24 cellular contexts compared by ENCODE assay signal in the genomic region with DNA sequence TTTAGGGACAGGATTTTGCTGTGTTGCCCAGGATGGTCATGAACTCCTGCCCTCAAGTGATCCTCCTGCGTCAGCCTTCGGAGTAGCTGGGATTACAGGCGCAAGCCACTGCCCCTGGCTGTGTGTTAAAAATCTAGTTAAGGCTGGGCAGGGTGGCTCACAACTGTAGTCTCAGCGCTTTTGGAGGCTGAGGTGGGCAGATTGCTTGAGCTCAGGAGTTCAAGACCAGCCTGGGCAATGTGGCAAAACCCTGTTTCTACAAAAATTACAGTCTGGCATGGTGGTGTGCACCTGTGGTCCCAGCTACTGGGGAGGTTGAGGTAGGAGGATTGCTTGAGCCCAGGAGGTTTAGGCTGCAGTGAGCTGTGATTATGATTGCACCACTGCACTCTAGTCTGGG. TPM values are rescaled to one million over a fixed set of nuclear protein-coding genes. Genes with fewer than 3 reads are reported as not detected.
A peak's percentile ranks its signal among the peaks of the same experiment; 100 is the strongest.
DNase-seq lines count a peak whose midpoint lies in the region; ATAC-seq, FAIRE-seq and TF ChIP-seq lines count a peak whose summit lies in the region.
"Had no signal": no experiment of that assay in that cellular context is flagged by ENCODE, and none has a peak within 500 bp of the region (broad histone marks: within the 10 kb centered on the region; RNA-seq: fewer than 3 reads in every experiment).

No MANE protein-coding gene starts in this region.

- H3K27me3 Mint-ChIP-seq in activated CD8-positive, alpha-beta T cell treated with anti-CD3 and anti-CD28 coated beads, Interleukin-2, amount 10 ng/mL, durations not matched to agents 7 days and 5 days (ENCODE audit: low read depth) = no peaks in the 10 kb centered on the region
- no peaks in the 10 kb centered on the region for H3K27me3 Mint-ChIP-seq in activated CD8-positive, alpha-beta T cell treated with anti-CD3 and anti-CD28 coated beads for 36 hours
- H3K27me3 Mint-ChIP-seq: CD4-positive, CD25-positive, alpha-beta regulatory T cell had no signal

- no peak overlapping the region for H3K4me3 Mint-ChIP-seq in activated CD8-positive, alpha-beta T cell treated with anti-CD3 and anti-CD28 coated beads, Interleukin-2, amount 10 ng/mL, durations not matched to agents 7 days and 5 days
- no peak overlapping the region for H3K4me3 Mint-ChIP-seq in activated CD8-positive, alpha-beta T cell treated with anti-CD3 and anti-CD28 coated beads for 36 hours
- H3K4me3 Mint-ChIP-seq in stimulated activated effector memory CD8-positive, alpha-beta T cell treated with anti-CD3 and anti-CD28 coated beads, Interleukin-12 subunit alpha, Interleukin-12 subunit beta, amount 100 ng/mL, for 72 hours = no peak overlapping the region
- H3K4me3 Mint-ChIP-seq: CD14-positive monocyte; CD8-positive, alpha-beta T cell had no signal

- peaks cover 58% of the 10 kb centered on the region for H3K36me3 Mint-ChIP-seq in activated CD8-positive, alpha-beta T cell treated with anti-CD3 and anti-CD28 coated beads, Interleukin-2, amount 10 ng/mL, durations not matched to agents 7 days and 5 days (ENCODE audit: low read depth)
- peaks cover 57% of the 10 kb centered on the region for H3K36me3 Mint-ChIP-seq in activated CD8-positive, alpha-beta T cell treated with anti-CD3 and anti-CD28 coated beads for 36 hours (ENCODE audit: low read depth)
- H3K36me3 Mint-ChIP-seq in stimulated activated effector memory CD8-positive, alpha-beta T cell treated with anti-CD3 and anti-CD28 coated beads, Interleukin-12 subunit alpha, Interleukin-12 subunit beta, amount 100 ng/mL, for 72 hours = peaks cover 93% of the 10 kb centered on the region

- H3K27ac Mint-ChIP-seq in activated CD8-positive, alpha-beta T cell treated with anti-CD3 and anti-CD28 coated beads, Interleukin-2, amount 10 ng/mL, durations not matched to agents 7 days and 5 days = peak overlapping the region; percentile 25
- H3K27ac Mint-ChIP-seq in activated CD8-positive, alpha-beta T cell treated with anti-CD3 and anti-CD28 coated beads for 36 hours = no peak overlapping the region
- H3K27ac Mint-ChIP-seq in stimulated activated effector memory CD8-positive, alpha-beta T cell treated with anti-CD3 and anti-CD28 coated beads, Interleukin-12 subunit alpha, Interleukin-12 subunit beta, amount 100 ng/mL, for 72 hours = peak overlapping the region; percentile 78

- H3K27ac ChIP-seq in 22Rv1 (peak overlapping the region; percentile 9; the same call in 1 of the 2 replicates), RWPE1 (peak overlapping the region; percentile 61)
- H3K27ac ChIP-seq: BLaER1 had no signal

- POLR2A ChIA-PET in activated CD8-positive, alpha-beta T cell treated with anti-CD3 and anti-CD28 coated beads, Interleukin-2, amount 10 ng/mL, durations not matched to agents 7 days and 5 days (lab: Charles Lee) = no interaction called here
- POLR2A ChIA-PET in activated CD8-positive, alpha-beta T cell treated with anti-CD3 and anti-CD28 coated beads for 36 hours (lab: Charles Lee) = interaction anchor here (1.0 to 1.4 kb wide), 2 partner anchors 35 to 39 kb away, joined by 3 to 4 read pairs; no protein-coding TSS in a partner anchor
- POLR2A ChIA-PET in RWPE1 (lab: Yijun Ruan, JAX; ENCODE audit: low non-redundant PET) = no interaction called here

- ATAC-seq in activated CD8-positive, alpha-beta T cell treated with anti-CD3 and anti-CD28 coated beads, Interleukin-2, amount 10 ng/mL, durations not matched to agents 7 days and 5 days = no peak
- ATAC-seq in activated CD8-positive, alpha-beta T cell treated with anti-CD3 and anti-CD28 coated beads for 36 hours = no peak
- no peak for ATAC-seq in stimulated activated effector memory CD8-positive, alpha-beta T cell treated with anti-CD3 and anti-CD28 coated beads, Interleukin-12 subunit alpha, Interleukin-12 subunit beta, amount 100 ng/mL, for 72 hours
- ATAC-seq: CD8-positive, alpha-beta T cell had no signal

- intact Hi-C loops in activated CD8-positive, alpha-beta T cell treated with anti-CD3 and anti-CD28 coated beads for 36 hours (cut with micrococcal nuclease) = no loop called here

- H3K4me1 Mint-ChIP-seq in activated CD8-positive, alpha-beta T cell treated with anti-CD3 and anti-CD28 coated beads, Interleukin-2, amount 10 ng/mL, durations not matched to agents 7 days and 5 days (ENCODE audit: low read depth) = peaks cover 5% of the 10 kb centered on the region
- peaks cover 7% of the 10 kb centered on the region for H3K4me1 Mint-ChIP-seq in activated CD8-positive, alpha-beta T cell treated with anti-CD3 and anti-CD28 coated beads for 36 hours (ENCODE audit: low read depth)
- peaks cover 9% of the 10 kb centered on the region for H3K4me1 Mint-ChIP-seq in stimulated activated effector memory CD8-positive, alpha-beta T cell treated with anti-CD3 and anti-CD28 coated beads, Interleukin-12 subunit alpha, Interleukin-12 subunit beta, amount 100 ng/mL, for 72 hours
- H3K4me1 Mint-ChIP-seq: CD14-positive monocyte had no signal

- no peaks in the 10 kb centered on the region for H3K9me3 Mint-ChIP-seq in activated CD8-positive, alpha-beta T cell treated with anti-CD3 and anti-CD28 coated beads, Interleukin-2, amount 10 ng/mL, durations not matched to agents 7 days and 5 days (ENCODE audit: insufficient read depth)
- H3K9me3 Mint-ChIP-seq in activated CD8-positive, alpha-beta T cell treated with anti-CD3 and anti-CD28 coated beads for 36 hours = no peaks in the 10 kb centered on the region
- no peaks in the 10 kb centered on the region for H3K9me3 Mint-ChIP-seq in stimulated activated effector memory CD8-positive, alpha-beta T cell treated with anti-CD3 and anti-CD28 coated beads, Interleukin-12 subunit alpha, Interleukin-12 subunit beta, amount 100 ng/mL, for 72 hours
- H3K9me3 Mint-ChIP-seq: CD4-positive, CD25-positive, alpha-beta regulatory T cell; CD8-positive, alpha-beta T cell had no signal

- no peak for DNase-seq in activated CD8-positive, alpha-beta T cell treated with anti-CD3 and anti-CD28 coated beads, Interleukin-2, amount 10 ng/mL, durations not matched to agents 7 days and 5 days
- DNase-seq in activated CD8-positive, alpha-beta T cell treated with anti-CD3 and anti-CD28 coated beads for 36 hours = no peak
- DNase-seq in RWPE1 (ENCODE audit: low spot score) = no peak
- DNase-seq in stimulated activated effector memory CD8-positive, alpha-beta T cell treated with anti-CD3 and anti-CD28 coated beads, Interleukin-12 subunit alpha, Interleukin-12 subunit beta, amount 100 ng/mL, for 72 hours (ENCODE audit: low spot score in 2 of 2) = no peak
- no peak for DNase-seq in HTR-8/SVneo (ENCODE audit: insufficient read length, low spot score)
- DNase-seq in NCI-H2196 (lab: John Stamatoyannopoulos, UW; ENCODE audit: unreplicated experiment) = no peak
- DNase-seq: 8988T; ACHN; BE2C; C1 segment of cervical spinal cord; Caco-2; Calu3; CD4-positive, CD25-positive, alpha-beta regulatory T cell; CD8-positive, alpha-beta T cell; DMS79 treated with DMSO at 0.1 percent for 48 hours; GF-D8 had no signal

- CTCF ChIA-PET in activated CD8-positive, alpha-beta T cell treated with anti-CD3 and anti-CD28 coated beads, Interleukin-2, amount 10 ng/mL, durations not matched to agents 7 days and 5 days (lab: Charles Lee) = interaction anchor here (0.7 to 1.2 kb wide), 2 partner anchors 11 to 48 kb away, joined by 3 read pairs; no protein-coding TSS in a partner anchor
- CTCF ChIA-PET in activated CD8-positive, alpha-beta T cell treated with anti-CD3 and anti-CD28 coated beads for 36 hours (lab: Charles Lee) = interaction anchor here (0.6 kb wide), 1 partner anchor 20 kb away, joined by 3 read pairs; no protein-coding TSS in a partner anchor
- CTCF ChIA-PET in RWPE1 (lab: Yijun Ruan, JAX) = interaction anchor here (0.7 kb wide), 1 partner anchor 21 kb away, joined by 3 read pairs; no protein-coding TSS in a partner anchor

- no peak for TF ChIP-seq CTCF in activated CD8-positive, alpha-beta T cell treated with anti-CD3 and anti-CD28 coated beads for 36 hours (IDR thresholded peaks at IDR 0.05)
- TF ChIP-seq CTCF in 22Rv1 (IDR thresholded peaks at IDR 0.05) (no peak), RWPE1 (conservative IDR thresholded peaks at IDR 0.05; ENCODE audit: low read depth) (no peak)

- FAIRE-seq in HTR-8/SVneo (lab: Jason Lieb, UNC) = no peak
- FAIRE-seq: A204.1, D721Med, G401.6, GM12891, GM19239 had no signal

RNA-seq across cellular contexts. Expression of gene DDIT3, which starts 9.2 kb away (rescaled TPM):
- total RNA-seq in activated CD8-positive, alpha-beta T cell treated with anti-CD3 and anti-CD28 coated beads, Interleukin-2, amount 10 ng/mL, durations not matched to agents 7 days and 5 days = 10 to 100 TPM; 14.9 to 15.0 TPM
- 10 to 100 TPM; 28.0 TPM for total RNA-seq in activated CD8-positive, alpha-beta T cell treated with anti-CD3 and anti-CD28 coated beads for 36 hours

RNA-seq across cellular contexts. Expression of gene MBD6, which starts 11.5 kb away (rescaled TPM):
- total RNA-seq in activated CD8-positive, alpha-beta T cell treated with anti-CD3 and anti-CD28 coated beads, Interleukin-2, amount 10 ng/mL, durations not matched to agents 7 days and 5 days = 10 to 100 TPM; 68.4 to 71.4 TPM
- 10 to 100 TPM; 46.5 to 47.3 TPM for total RNA-seq in activated CD8-positive, alpha-beta T cell treated with anti-CD3 and anti-CD28 coated beads for 36 hours

RNA-seq across cellular contexts. Expression of gene MARS1, which starts 23.3 kb away (rescaled TPM):
- total RNA-seq in activated CD8-positive, alpha-beta T cell treated with anti-CD3 and anti-CD28 coated beads, Interleukin-2, amount 10 ng/mL, durations not matched to agents 7 days and 5 days = 100 to 1,000 TPM; 275 to 291 TPM
- total RNA-seq in activated CD8-positive, alpha-beta T cell treated with anti-CD3 and anti-CD28 coated beads for 36 hours = 100 to 1,000 TPM; 343 to 345 TPM

RNA-seq across cellular contexts. Expression of gene ARHGAP9, which starts 31.5 kb away (rescaled TPM):
- total RNA-seq in activated CD8-positive, alpha-beta T cell treated with anti-CD3 and anti-CD28 coated beads, Interleukin-2, amount 10 ng/mL, durations not matched to agents 7 days and 5 days = 100 to 1,000 TPM; 243 to 248 TPM
- total RNA-seq in activated CD8-positive, alpha-beta T cell treated with anti-CD3 and anti-CD28 coated beads for 36 hours = 100 to 1,000 TPM; 125 to 128 TPM
- total RNA-seq: Calu3 had no signal

RNA-seq across cellular contexts. Expression of gene DCTN2, which starts 35.8 kb away (rescaled TPM):
- total RNA-seq in activated CD8-positive, alpha-beta T cell treated with anti-CD3 and anti-CD28 coated beads, Interleukin-2, amount 10 ng/mL, durations not matched to agents 7 days and 5 days = 10 to 100 TPM; 89.3 to 96.5 TPM
- total RNA-seq in activated CD8-positive, alpha-beta T cell treated with anti-CD3 and anti-CD28 coated beads for 36 hours = 10 to 100 TPM; 66.2 to 68.6 TPM
